In genomic region chr12:68439368-68440045, GRCh38 we compare ENCODE assay signal across 21 cellular contexts.
A peak's percentile ranks its signal among the peaks of the same experiment; 100 is the strongest.
DNase-seq lines count a peak whose midpoint lies in the region; ATAC-seq, FAIRE-seq and TF ChIP-seq lines count a peak whose summit lies in the region.
"Had no signal": no experiment of that assay in that cellular context is flagged by ENCODE, and none has a peak within 500 bp of the region (broad histone marks: within the 10 kb centered on the region; RNA-seq: fewer than 3 reads in every experiment).

No MANE protein-coding gene starts in this region.

- intact Hi-C loops in pancreas (cut with DNase I): no loop called here

- no peak overlapping the region for H3K4me3 Mint-ChIP-seq in stimulated activated naive CD8-positive, alpha-beta T cell treated with anti-CD3 and anti-CD28 coated beads, Interleukin-15, Interleukin-2, amounts not matched to agents 100 ng/mL and 50 ng/mL, for 24 hours
- H3K4me3 Mint-ChIP-seq in effector memory CD8-positive, alpha-beta T cell: peak overlapping the region; percentile 25 to 68
- H3K4me3 Mint-ChIP-seq in mesothelial cell of epicardium: no peak overlapping the region

- H3K4me1 Mint-ChIP-seq in stimulated activated naive CD8-positive, alpha-beta T cell treated with anti-CD3 and anti-CD28 coated beads, Interleukin-15, Interleukin-2, amounts not matched to agents 100 ng/mL and 50 ng/mL, for 24 hours (ENCODE audit: low read depth): peaks cover 34% of the 10 kb centered on the region
- H3K4me1 Mint-ChIP-seq in effector memory CD8-positive, alpha-beta T cell (ENCODE audit: low read depth in 2 of 2): peaks cover 41 to 49% of the 10 kb centered on the region in 2 donors
- peaks cover 14% of the 10 kb centered on the region for H3K4me1 Mint-ChIP-seq in mesothelial cell of epicardium

- H3K4me3 ChIP-seq in pancreas: no peak overlapping the region
- H3K4me3 ChIP-seq: A549, BLaER1, left ventricle myocardium inferior, thyroid gland had no signal

- 86 to 90% methylated on average over 4 of the region's 4 CpGs for WGBS in pancreas, 2 donors

- no peaks in the 10 kb centered on the region for H3K9me3 ChIP-seq in pancreas
- H3K9me3 ChIP-seq: thyroid gland had no signal

- no peaks in the 10 kb centered on the region for H3K4me1 ChIP-seq in pancreas
- H3K4me1 ChIP-seq: A549, left ventricle myocardium inferior, thyroid gland had no signal

- no peak for ATAC-seq in stimulated activated naive CD8-positive, alpha-beta T cell treated with anti-CD3 and anti-CD28 coated beads, Interleukin-15, Interleukin-2, amounts not matched to agents 100 U/mL and 50 U/mL, for 24 hours
- peak; percentile 35 for ATAC-seq in effector memory CD8-positive, alpha-beta T cell (replicated peaks)
- no peak for ATAC-seq in pancreas
- ATAC-seq: activated naive CD4-positive, alpha-beta T cell treated with anti-CD3 and anti-CD28 coated beads, Interleukin-2, amount 50 U/mL, for 72 hours had no signal

- peaks cover 15% of the 10 kb centered on the region for H3K9me3 Mint-ChIP-seq in stimulated activated naive CD8-positive, alpha-beta T cell treated with anti-CD3 and anti-CD28 coated beads, Interleukin-15, Interleukin-2, amounts not matched to agents 100 ng/mL and 50 ng/mL, for 24 hours
- peaks cover 6 to 8% of the 10 kb centered on the region in 2 donors for H3K9me3 Mint-ChIP-seq in effector memory CD8-positive, alpha-beta T cell
- H3K9me3 Mint-ChIP-seq in mesothelial cell of epicardium: peaks cover 25% of the 10 kb centered on the region

- no peaks in the 10 kb centered on the region for H3K27me3 Mint-ChIP-seq in stimulated activated naive CD8-positive, alpha-beta T cell treated with anti-CD3 and anti-CD28 coated beads, Interleukin-15, Interleukin-2, amounts not matched to agents 100 ng/mL and 50 ng/mL, for 24 hours
- H3K27me3 Mint-ChIP-seq in effector memory CD8-positive, alpha-beta T cell: no peaks in the 10 kb centered on the region
- no peaks in the 10 kb centered on the region for H3K27me3 Mint-ChIP-seq in mesothelial cell of epicardium (ENCODE audit: low read depth)
- H3K27me3 Mint-ChIP-seq: progenitor cell of endocrine pancreas had no signal

- no peak overlapping the region for H3K27ac ChIP-seq in pancreas
- H3K27ac ChIP-seq: A549, BLaER1, left ventricle myocardium inferior, thyroid gland, WERI-Rb-1 had no signal

- TF ChIP-seq CTCF in mesothelial cell of epicardium (IDR thresholded peaks at IDR 0.05; ENCODE audit: unreplicated experiment) (no peak), pancreas (IDR thresholded peaks at IDR 0.05) (no peak)

- H3K27ac Mint-ChIP-seq in stimulated activated naive CD8-positive, alpha-beta T cell treated with anti-CD3 and anti-CD28 coated beads, Interleukin-15, Interleukin-2, amounts not matched to agents 100 ng/mL and 50 ng/mL, for 24 hours: peak overlapping the region; percentile 34
- peak overlapping the region in 1 of 2 donors; percentile 90 for H3K27ac Mint-ChIP-seq in effector memory CD8-positive, alpha-beta T cell
- H3K27ac Mint-ChIP-seq in mesothelial cell of epicardium: peak overlapping the region; percentile 30
- H3K27ac Mint-ChIP-seq: activated naive CD4-positive, alpha-beta T cell treated with anti-CD3 and anti-CD28 coated beads, Interleukin-2, amount 50 U/mL, for 72 hours had no signal

- H3K36me3 Mint-ChIP-seq in stimulated activated naive CD8-positive, alpha-beta T cell treated with anti-CD3 and anti-CD28 coated beads, Interleukin-15, Interleukin-2, amounts not matched to agents 100 ng/mL and 50 ng/mL, for 24 hours (ENCODE audit: low read depth): peaks cover 13% of the 10 kb centered on the region
- peaks cover 29% of the 10 kb centered on the region for H3K36me3 Mint-ChIP-seq in effector memory CD8-positive, alpha-beta T cell (ENCODE audit: insufficient read depth)
- peaks cover 12% of the 10 kb centered on the region for H3K36me3 Mint-ChIP-seq in mesothelial cell of epicardium

- no peaks in the 10 kb centered on the region for H3K27me3 ChIP-seq in pancreas
- H3K27me3 ChIP-seq: BLaER1, thyroid gland had no signal

- H3K36me3 ChIP-seq in pancreas: no peaks in the 10 kb centered on the region
- H3K36me3 ChIP-seq: BLaER1, thyroid gland, WERI-Rb-1 had no signal

- FAIRE-seq in pancreas (lab: Jason Lieb, UNC): no peak
- FAIRE-seq: A549 had no signal

- DNase-seq in stimulated activated naive CD8-positive, alpha-beta T cell treated with anti-CD3 and anti-CD28 coated beads, Interleukin-15, Interleukin-2, amounts not matched to agents 100 U/mL and 50 U/mL, for 24 hours: no peak
- DNase-seq in effector memory CD8-positive, alpha-beta T cell: no peak
- DNase-seq in mesothelial cell of epicardium (ENCODE audit: low spot score in 2 of 2, unreplicated experiment in 2 of 2) (no peak), NCI-H1930 (lab: John Stamatoyannopoulos, UW) (no peak), pancreas (no peak), RPMI8226 (no peak)
- no peak for DNase-seq in stimulated activated CD8-positive, alpha-beta memory T cell treated with anti-CD3 and anti-CD28 coated beads, Interleukin-4, amount 100 ng/mL, for 48 hours
- DNase-seq: activated CD4-positive, alpha-beta T cell treated with anti-CD3 and anti-CD28 coated beads, Interleukin-2, amount 50 U/mL, for 48 hours; cortex of kidney; left ventricle myocardium inferior; NCI-H1694 treated with DMSO at 0.1 percent for 48 hours; NCI-H446 treated with DMSO at 0.1 percent for 48 hours; SHP77; stimulated activated CD4-positive, alpha-beta T cell treated with anti-CD3 and anti-CD28 coated beads, Interleukin-12 subunit alpha, Interleukin-12 subunit beta, amount 100 ng/mL, for 4 hours; thyroid gland; WERI-Rb-1 had no signal

Comparison
In these comparisons a context has a peak if more than half of its experiments do, and no peak if none do; other contexts are left out.
1. H3K4me3 Mint-ChIP-seq: peak in effector memory CD8-positive, alpha-beta T cell (2 of 2); none in stimulated activated naive CD8-positive, alpha-beta T cell treated with anti-CD3 and anti-CD28 coated beads, Interleukin-15, Interleukin-2, amounts not matched to agents 100 ng/mL and 50 ng/mL, for 24 hours (single experiment) and mesothelial cell of epicardium (single experiment).